In the genomic region with DNA sequence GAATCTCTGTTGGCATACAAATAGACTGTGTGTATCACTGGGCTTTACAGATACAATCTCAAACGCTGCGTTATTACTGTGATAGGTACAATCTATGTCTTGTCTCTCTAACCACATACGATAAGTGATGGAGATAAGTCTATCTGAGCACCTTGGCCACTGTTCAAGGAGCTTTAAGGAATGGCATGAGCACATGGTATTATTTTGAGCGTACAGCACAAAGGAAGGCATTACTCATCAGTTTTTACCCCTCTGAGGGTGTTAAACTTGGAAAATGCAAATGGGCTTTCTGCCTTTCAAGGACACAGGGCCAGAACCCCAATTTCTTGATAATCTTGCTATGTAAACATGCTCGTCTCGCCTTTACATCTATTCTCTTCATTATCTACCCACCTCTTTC, we compare ENCODE assay signal across 24 cellular contexts. TPM values are rescaled to one million over a fixed set of nuclear protein-coding genes. Genes with fewer than 3 reads are reported as not detected.
DNase-seq lines count a peak whose midpoint lies in the region; ATAC-seq, FAIRE-seq and TF ChIP-seq lines count a peak whose summit lies in the region.
"Had no signal": no experiment of that assay in that cellular context is flagged by ENCODE, and none has a peak within 500 bp of the region (broad histone marks: within the 10 kb centered on the region; RNA-seq: fewer than 3 reads in every experiment).

No MANE protein-coding gene starts in this region.

- no peaks in the 10 kb centered on the region for H3K27me3 Mint-ChIP-seq in WTC11 (ENCODE audit: low read depth)
- H3K27me3 Mint-ChIP-seq: CD4-positive, alpha-beta T cell had no signal

- no peaks in the 10 kb centered on the region for H3K4me1 Mint-ChIP-seq in WTC11
- H3K4me1 Mint-ChIP-seq: CD14-positive monocyte; CD8-positive, alpha-beta memory T cell had no signal

- no peaks in the 10 kb centered on the region for H3K36me3 Mint-ChIP-seq in WTC11
- H3K36me3 Mint-ChIP-seq: CD14-positive monocyte; CD8-positive, alpha-beta memory T cell had no signal

- H3K27me3 ChIP-seq in bronchial epithelial cell (ENCODE audit: control insufficient read depth, insufficient read depth, low read length) (no peaks in the 10 kb centered on the region), dorsolateral prefrontal cortex (peaks cover 0 to 2% (median 0%) of the 10 kb centered on the region in 45 donors)
- H3K27me3 ChIP-seq: BE2C; BLaER1 treated with 17β-estradiol and CSF1 and Interleukin-3, amounts not matched to agents 10 nM and 100 nM had no signal

- H3K27ac Mint-ChIP-seq in WTC11, result no peak overlapping the region
- H3K27ac Mint-ChIP-seq: CD14-positive monocyte; CD4-positive, alpha-beta T cell; CD8-positive, alpha-beta memory T cell had no signal

- H3K27ac ChIP-seq in dorsolateral prefrontal cortex, result no peak overlapping the region
- H3K27ac ChIP-seq: A549; BLaER1 treated with 17β-estradiol and CSF1 and Interleukin-3, amounts not matched to agents 10 nM and 100 nM; GM23248 had no signal

- H3K4me3 ChIP-seq in bronchial epithelial cell (ENCODE audit: low read depth, low read length), result no peak overlapping the region
- no peak overlapping the region for H3K4me3 ChIP-seq in dorsolateral prefrontal cortex
- H3K4me3 ChIP-seq: A549; BLaER1 treated with 17β-estradiol and CSF1 and Interleukin-3, amounts not matched to agents 10 nM and 100 nM; GM23248 had no signal

- CTCF ChIA-PET in WTC11 (lab: Charles Lee), result no interaction called here

- TF ChIP-seq CTCF in D721Med (IDR thresholded peaks at IDR 0.05; ENCODE audit: insufficient read depth, missing control alignments), result no peak
- TF ChIP-seq CTCF in bronchial epithelial cell (IDR thresholded peaks at IDR 0.05; ENCODE audit: insufficient read depth, low read length, severe bottlenecking), result no peak
- no peak for TF ChIP-seq CTCF in dorsolateral prefrontal cortex (IDR thresholded peaks at IDR 0.05 in 54 of 56, conservative IDR thresholded peaks at IDR 0.05 in 2 of 56; ENCODE audit: low read depth in 1 of 56, partially characterized antibody in 56 of 56)
- no peak for TF ChIP-seq CTCF in WTC11 (IDR thresholded peaks at IDR 0.05)

- DNase-seq in D721Med (ENCODE audit: insufficient read length, low spot score) (no peak), amniotic epithelial cell (ENCODE audit: low read depth) (peak; percentile 32), bronchial epithelial cell (ENCODE audit: low read depth) (no peak), dorsolateral prefrontal cortex (no peak), WTC11 (ENCODE audit: low spot score) (no peak)
- DNase-seq: 8988T; ACHN; AML-193; BE2C; CD4-positive, alpha-beta T cell; CD8-positive, alpha-beta memory T cell; DMS53; DMS79 treated with DMSO at 0.1 percent for 48 hours; GF-D8; GM23248; H7; HCEC 1CT had no signal

- no peak overlapping the region for H3K4me3 Mint-ChIP-seq in WTC11
- H3K4me3 Mint-ChIP-seq: CD14-positive monocyte; CD4-positive, alpha-beta T cell; CD8-positive, alpha-beta memory T cell had no signal

- ATAC-seq in WTC11 (no peak), GM21528 (IDR thresholded peaks at IDR 0.05; ENCODE audit: low FRiP score, unreplicated experiment) (no peak)
- ATAC-seq: A549 had no signal

- FAIRE-seq in D721Med (lab: Jason Lieb, UNC) (peak; percentile 71), bronchial epithelial cell (lab: Jason Lieb, UNC) (peak; percentile 18)
- FAIRE-seq: A549, GM12892, H1 had no signal

- H3K36me3 ChIP-seq in bronchial epithelial cell (ENCODE audit: control insufficient read depth, insufficient read depth, low read length), result no peaks in the 10 kb centered on the region
- H3K36me3 ChIP-seq: BE2C; BLaER1 treated with 17β-estradiol and CSF1 and Interleukin-3, amounts not matched to agents 10 nM and 100 nM had no signal

- no peaks in the 10 kb centered on the region; the same call in 1 of the 2 replicates for H3K9me3 Mint-ChIP-seq in WTC11
- H3K9me3 Mint-ChIP-seq: CD4-positive, alpha-beta T cell; CD8-positive, alpha-beta memory T cell had no signal

- intact Hi-C loops in dorsolateral prefrontal cortex (cut with DNase I), result no loop called here

- POLR2A ChIA-PET in WTC11 (lab: Charles Lee), result no interaction called here

TF ChIP-seq in WTC11, 78 proteins besides CTCF, POLR2A, EP300 and RAD21:
- TF ChIP-seq ATF6 (CRISPR knock-in tag; IDR thresholded peaks at IDR 0.05) (no peak), ATF1 (CRISPR knock-in tag; IDR thresholded peaks at IDR 0.05) (no peak)

RNA-seq across cellular contexts. Expression of gene SIPA1L2, which starts 11.6 kb away (rescaled TPM):
- total RNA-seq in bronchial epithelial cell (16.6 and 35.7 TPM in 2 replicates), dorsolateral prefrontal cortex (10 to 100 TPM; 24.3 to 66.4 (median 47.9) TPM), WTC11 (2021) (10.9 to 14.3 TPM (median 11.6 TPM) in 3 replicates)
- total RNA-seq: G401 had no signal
